Comparison of ENCODE assay signal across 16 cellular contexts in the genomic region with DNA sequence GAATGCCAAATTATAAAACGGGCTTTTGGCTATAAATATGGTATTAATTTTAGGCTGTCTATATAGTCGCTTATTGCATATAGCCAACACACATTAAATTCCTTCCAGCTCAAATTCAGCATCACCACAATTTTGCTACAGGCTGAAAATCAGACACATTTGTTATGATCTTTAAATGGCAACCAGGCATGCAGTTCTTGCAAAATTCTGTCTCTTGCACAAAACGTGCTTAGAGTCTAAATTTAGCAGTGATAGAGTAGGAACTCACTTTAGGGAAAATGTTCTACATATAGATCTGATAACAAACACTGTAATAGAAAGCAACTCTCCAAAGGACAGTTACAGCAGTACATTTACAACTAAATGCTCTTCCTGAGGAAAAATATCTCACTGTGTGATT.
A peak's percentile ranks its signal among the peaks of the same experiment; 100 is the strongest.
DNase-seq lines count a peak whose midpoint lies in the region; ATAC-seq and TF ChIP-seq lines count a peak whose summit lies in the region.
"Had no signal": no experiment of that assay in that cellular context is flagged by ENCODE, and none has a peak within 500 bp of the region (broad histone marks: within the 10 kb centered on the region; RNA-seq: fewer than 3 reads in every experiment).

No MANE protein-coding gene starts in this region.

- TF ChIP-seq CTCF in Panc1 (IDR thresholded peaks at IDR 0.05) (no peak), fibroblast of the aortic adventitia (IDR thresholded peaks at IDR 0.05; ENCODE audit: insufficient read depth, low read length) (no peak), smooth muscle cell (IDR thresholded peaks at IDR 0.05; ENCODE audit: borderline replicate concordance, insufficient read depth, poor library complexity, severe bottlenecking) (no peak)

- no peak overlapping the region for H3K4me3 ChIP-seq in Panc1 (ENCODE audit: low read depth in 2 of 2, low read length in 2 of 2)
- H3K4me3 ChIP-seq in fibroblast of the aortic adventitia (ENCODE audit: low read depth, low read length) = no peak overlapping the region
- H3K4me3 ChIP-seq in smooth muscle cell = no peak overlapping the region
- H3K4me3 ChIP-seq: body of pancreas, GM23338, tibial nerve had no signal

- no TSS peak for BruUV-seq in Panc1 (replicated peaks; lab: Mats Ljungman, UMichigan)

- no peak overlapping the region for H3K27ac Mint-ChIP-seq in activated CD4-positive, alpha-beta T cell treated with anti-CD3 and anti-CD28 coated beads, Interleukin-2, amount 10 ng/mL, durations not matched to agents 24 days and 14 days
- H3K27ac Mint-ChIP-seq: activated CD4-positive, alpha-beta T cell treated with anti-CD3 and anti-CD28 coated beads, Interleukin-2, amount 10 ng/mL, durations not matched to agents 7 days and 5 days; activated T-helper 17 cell treated with anti-CD3 and anti-CD28 coated beads, Interleukin-2, amount 50 U/mL, for 72 hours; GM23338; T-cell had no signal

- POLR2A ChIA-PET in Panc1 (lab: Charles Lee) = no interaction called here

- H3F3A ChIP-seq in smooth muscle cell (ENCODE audit: low read depth) = no peaks in the 10 kb centered on the region

- H4K20me1 ChIP-seq in smooth muscle cell (ENCODE audit: low read depth) = no peaks in the 10 kb centered on the region

- peaks cover 39% of the 10 kb centered on the region for H3K36me3 Mint-ChIP-seq in activated CD4-positive, alpha-beta T cell treated with anti-CD3 and anti-CD28 coated beads, Interleukin-2, amount 10 ng/mL, durations not matched to agents 24 days and 14 days (ENCODE audit: low read depth)

- H3K9me3 ChIP-seq in Panc1 (ENCODE audit: control insufficient read depth, insufficient read depth, low read depth, low read length) = no peaks in the 10 kb centered on the region
- no peaks in the 10 kb centered on the region for H3K9me3 ChIP-seq in smooth muscle cell (replicated peaks; ENCODE audit: low read depth)
- H3K9me3 ChIP-seq: body of pancreas, tibial nerve had no signal

- H3K36me3 ChIP-seq in Panc1 (ENCODE audit: control insufficient read depth, insufficient read depth, low read length) (peaks cover 37% of the 10 kb centered on the region), smooth muscle cell (ENCODE audit: low read depth) (peaks cover 6% of the 10 kb centered on the region)

- no peaks in the 10 kb centered on the region for H3K9me3 Mint-ChIP-seq in activated CD4-positive, alpha-beta T cell treated with anti-CD3 and anti-CD28 coated beads, Interleukin-2, amount 10 ng/mL, durations not matched to agents 24 days and 14 days
- H3K9me3 Mint-ChIP-seq: activated CD4-positive, alpha-beta T cell treated with anti-CD3 and anti-CD28 coated beads, Interleukin-2, amount 10 ng/mL, durations not matched to agents 7 days and 5 days; activated T-helper 17 cell treated with anti-CD3 and anti-CD28 coated beads, Interleukin-2, amount 50 U/mL, for 72 hours; GM23338; T-cell had no signal

- H3K4me3 Mint-ChIP-seq in activated CD4-positive, alpha-beta T cell treated with anti-CD3 and anti-CD28 coated beads, Interleukin-2, amount 10 ng/mL, durations not matched to agents 24 days and 14 days = no peak overlapping the region
- H3K4me3 Mint-ChIP-seq: activated CD4-positive, alpha-beta T cell treated with anti-CD3 and anti-CD28 coated beads, Interleukin-2, amount 10 ng/mL, durations not matched to agents 7 days and 5 days; activated T-helper 17 cell treated with anti-CD3 and anti-CD28 coated beads, Interleukin-2, amount 50 U/mL, for 72 hours; GM23338; T-cell had no signal

- H3K27ac ChIP-seq in Panc1 (ENCODE audit: low read length) (peak overlapping the region; percentile 67; the same call in 1 of the 2 replicates), smooth muscle cell (ENCODE audit: low read depth) (peak overlapping the region; percentile 63)
- H3K27ac ChIP-seq: body of pancreas, epithelial cell of prostate had no signal

- H3K4me1 Mint-ChIP-seq in activated CD4-positive, alpha-beta T cell treated with anti-CD3 and anti-CD28 coated beads, Interleukin-2, amount 10 ng/mL, durations not matched to agents 24 days and 14 days = peaks cover 8% of the 10 kb centered on the region
- H3K4me1 Mint-ChIP-seq: activated T-helper 17 cell treated with anti-CD3 and anti-CD28 coated beads, Interleukin-2, amount 50 U/mL, for 72 hours; GM23338 had no signal

- H3K27me3 ChIP-seq in Panc1 (ENCODE audit: control insufficient read depth, insufficient read depth, low read length) (no peaks in the 10 kb centered on the region), smooth muscle cell (ENCODE audit: low read depth) (no peaks in the 10 kb centered on the region)
- H3K27me3 ChIP-seq: body of pancreas, tibial nerve had no signal

- in situ Hi-C loops in Panc1 (cut with HindIII; ENCODE audit: low pct_unique_long_range_greater_than_20kb, low sequenced_read_pairs) = no loop called here

- no peak overlapping the region for H3K9ac ChIP-seq in smooth muscle cell (ENCODE audit: low read depth)

- H3K27me3 Mint-ChIP-seq in activated CD4-positive, alpha-beta T cell treated with anti-CD3 and anti-CD28 coated beads, Interleukin-2, amount 10 ng/mL, durations not matched to agents 24 days and 14 days = no peaks in the 10 kb centered on the region
- H3K27me3 Mint-ChIP-seq: activated CD4-positive, alpha-beta T cell treated with anti-CD3 and anti-CD28 coated beads, Interleukin-2, amount 10 ng/mL, durations not matched to agents 7 days and 5 days; activated T-helper 17 cell treated with anti-CD3 and anti-CD28 coated beads, Interleukin-2, amount 50 U/mL, for 72 hours; T-cell had no signal

- intact Hi-C loops in Panc1 (cut with micrococcal nuclease; ENCODE audit: unreplicated experiment) = no loop called here
- intact Hi-C loops in activated CD4-positive, alpha-beta T cell treated with anti-CD3 and anti-CD28 coated beads, Interleukin-2, amount 10 ng/mL, durations not matched to agents 24 days and 14 days (cut with micrococcal nuclease) = no loop called here

- ATAC-seq in Panc1 (no peak), GM19463 (IDR thresholded peaks at IDR 0.05; ENCODE audit: unreplicated experiment) (no peak)
- ATAC-seq: activated T-helper 17 cell treated with anti-CD3 and anti-CD28 coated beads, Interleukin-2, amount 50 U/mL, for 72 hours; body of pancreas; GM23338; right cardiac atrium; T-cell had no signal

- no peak overlapping the region for H2AFZ ChIP-seq in smooth muscle cell (ENCODE audit: low read depth)
- H2AFZ ChIP-seq: GM23338 had no signal

- DNase-seq in HCEC 1CT (peak; percentile 25), Panc1 (ENCODE audit: low read depth, low spot score) (no peak), fibroblast of the aortic adventitia (ENCODE audit: low read depth) (peak; percentile 73), smooth muscle cell (lab: John Stamatoyannopoulos, UW; ENCODE audit: unreplicated experiment) (no peak)
- no peak for DNase-seq in stimulated activated CD4-positive, alpha-beta T cell treated with anti-CD3 and anti-CD28 coated beads, Interleukin-1b, Interleukin-23, amount 100 ng/mL, for 48 hours
- no peak for DNase-seq in activated CD4-positive, alpha-beta T cell treated with anti-CD3 and anti-CD28 coated beads, Interleukin-2, amount 10 ng/mL, durations not matched to agents 24 days and 14 days
- DNase-seq: activated CD4-positive, alpha-beta T cell treated with anti-CD3 and anti-CD28 coated beads, Interleukin-2, amount 10 ng/mL, durations not matched to agents 7 days and 5 days; body of pancreas; NCI-H748 treated with DMSO at 0.1 percent for 48 hours; right cardiac atrium; T-cell had no signal

- peaks cover 28% of the 10 kb centered on the region for H3K4me1 ChIP-seq in Panc1 (ENCODE audit: control insufficient read depth, insufficient read depth, low read length)
- H3K4me1 ChIP-seq in smooth muscle cell (ENCODE audit: low read depth) = no peaks in the 10 kb centered on the region
- H3K4me1 ChIP-seq: body of pancreas had no signal

- H3K4me2 ChIP-seq in smooth muscle cell = peak overlapping the region; percentile 51
- H3K4me2 ChIP-seq: GM23338 had no signal

- CTCF ChIA-PET in Panc1 (lab: Charles Lee) = no interaction called here

- WGBS in smooth muscle cell (ENCODE audit: low lambda C conversion rate) = 65% methylated on average over 3 of the region's 3 CpGs

- H3K79me2 ChIP-seq in smooth muscle cell (ENCODE audit: low read depth) = no peaks in the 10 kb centered on the region

Comparison
In these comparisons a context has a peak if more than half of its experiments do, and no peak if none do; other contexts are left out.
1. DNase-seq: peak in HCEC 1CT (single experiment) and fibroblast of the aortic adventitia (single experiment); none in Panc1 (single experiment), smooth muscle cell (single experiment), stimulated activated CD4-positive, alpha-beta T cell treated with anti-CD3 and anti-CD28 coated beads, Interleukin-1b, Interleukin-23, amount 100 ng/mL, for 48 hours (single experiment) and activated CD4-positive, alpha-beta T cell treated with anti-CD3 and anti-CD28 coated beads, Interleukin-2, amount 10 ng/mL, durations not matched to agents 24 days and 14 days (single experiment).